In genomic region chr6:33596896-33597295, GRCh38 we compare ENCODE assay signal across 7 cellular contexts. TPM values are rescaled to one million over a fixed set of nuclear protein-coding genes. Genes with fewer than 3 reads are reported as not detected.
A peak's percentile ranks its signal among the peaks of the same experiment; 100 is the strongest.
DNase-seq lines count a peak whose midpoint lies in the region; ATAC-seq and TF ChIP-seq lines count a peak whose summit lies in the region.
"Not testable (repeated sequence)": the region's sequence is repeated elsewhere in the genome, so short reads cannot be mapped to it uniquely, and the experiment has no call there.

No MANE protein-coding gene starts in this region.

- H3K4me1 Mint-ChIP-seq in activated T-cell treated with anti-CD3 and anti-CD28 coated beads, Interleukin-2, amount 50 U/mL, for 4 hours (ENCODE audit: low read depth): peaks cover 17% of the 10 kb centered on the region
- peaks cover 27% of the 10 kb centered on the region for H3K4me1 Mint-ChIP-seq in central memory CD8-positive, alpha-beta T cell

- H3K4me3 Mint-ChIP-seq in activated T-cell treated with anti-CD3 and anti-CD28 coated beads, Interleukin-2, amount 50 U/mL, for 4 hours; central memory CD8-positive, alpha-beta T cell: not testable (repeated sequence)

- H3K27me3 Mint-ChIP-seq in activated T-cell treated with anti-CD3 and anti-CD28 coated beads, Interleukin-2, amount 50 U/mL, for 4 hours (ENCODE audit: low read depth); central memory CD8-positive, alpha-beta T cell: not testable (repeated sequence)

- DNase-seq in ELR (ENCODE audit: low read depth) (peak; percentile 65), MV-4-11 (lab: John Stamatoyannopoulos, UW) (peak; percentile 39), mucosa of descending colon (peak in 1 of 3 donors; percentile 52)
- DNase-seq in activated T-cell treated with anti-CD3 and anti-CD28 coated beads, Interleukin-2, amount 50 U/mL, for 4 hours; central memory CD8-positive, alpha-beta T cell (ENCODE audit: low spot score in 2 of 2): not testable (repeated sequence)
- DNase-seq in stimulated activated CD4-positive, alpha-beta T cell treated with anti-CD3 and anti-CD28 coated beads, Interleukin-15, amount 100 ng/mL, for 24 hours: peak; percentile 37

- not testable (repeated sequence) for H3K36me3 Mint-ChIP-seq in activated T-cell treated with anti-CD3 and anti-CD28 coated beads, Interleukin-2, amount 50 U/mL, for 4 hours (ENCODE audit: insufficient read depth); central memory CD8-positive, alpha-beta T cell (ENCODE audit: insufficient read depth)

- not testable (repeated sequence) for TF ChIP-seq CTCF in mucosa of descending colon (IDR thresholded peaks at IDR 0.05)

- intact Hi-C loops in mucosa of descending colon (cut with DNase I, micrococcal nuclease): not testable (repeated sequence)

- not testable (repeated sequence) for H3K4me1 ChIP-seq in mucosa of descending colon (ENCODE audit: low read depth)

- not testable (repeated sequence) for H3K4me3 ChIP-seq in mucosa of descending colon

- not testable (repeated sequence) for H3K9me3 ChIP-seq in mucosa of descending colon

- H3K36me3 ChIP-seq in mucosa of descending colon (ENCODE audit: low read depth): not testable (repeated sequence)

- peak; percentile 56 to 59 for ATAC-seq in activated CD4-positive, CD25-positive, alpha-beta regulatory T cell treated with anti-CD3 and anti-CD28 coated beads, Interleukin-2, amount 50 U/mL, for 24 hours
- ATAC-seq in activated T-cell treated with anti-CD3 and anti-CD28 coated beads, Interleukin-2, amount 50 U/mL, for 4 hours: peak; percentile 52 to 56
- ATAC-seq in central memory CD8-positive, alpha-beta T cell (replicated peaks; ENCODE audit: extremely low read depth, poor library complexity, severe bottlenecking): not testable (repeated sequence)
- ATAC-seq in mucosa of descending colon: peak; percentile 44

- peak overlapping the region; percentile 69 for H3K27ac Mint-ChIP-seq in central memory CD8-positive, alpha-beta T cell (ENCODE audit: low read depth)

- not testable (repeated sequence) for H3K9me3 Mint-ChIP-seq in activated T-cell treated with anti-CD3 and anti-CD28 coated beads, Interleukin-2, amount 50 U/mL, for 4 hours; central memory CD8-positive, alpha-beta T cell

RNA-seq across cellular contexts. Expression of gene BAK1, which starts 16.8 kb away (rescaled TPM):
- total RNA-seq in activated T-cell treated with anti-CD3 and anti-CD28 coated beads, Interleukin-2, amount 50 U/mL, for 4 hours: 10 to 100 TPM; 42.1 to 52.0 (median 49.8) TPM
- total RNA-seq in mucosa of descending colon: 10 to 100 TPM; 57.1 to 97.9 (median 90.5) TPM

RNA-seq across cellular contexts. Expression of gene ITPR3, which starts 24.2 kb away (rescaled TPM):
- total RNA-seq in activated T-cell treated with anti-CD3 and anti-CD28 coated beads, Interleukin-2, amount 50 U/mL, for 4 hours: 10 to 100 TPM; 34.6 to 37.2 (median 35.5) TPM
- 100 to 1,000 TPM in 2 of 3 donors, 10 to 100 TPM in 1; 60.2 to 111 (median 103) TPM for total RNA-seq in mucosa of descending colon
